Comparison of ENCODE assay signal across 8 cellular contexts in the genomic region with DNA sequence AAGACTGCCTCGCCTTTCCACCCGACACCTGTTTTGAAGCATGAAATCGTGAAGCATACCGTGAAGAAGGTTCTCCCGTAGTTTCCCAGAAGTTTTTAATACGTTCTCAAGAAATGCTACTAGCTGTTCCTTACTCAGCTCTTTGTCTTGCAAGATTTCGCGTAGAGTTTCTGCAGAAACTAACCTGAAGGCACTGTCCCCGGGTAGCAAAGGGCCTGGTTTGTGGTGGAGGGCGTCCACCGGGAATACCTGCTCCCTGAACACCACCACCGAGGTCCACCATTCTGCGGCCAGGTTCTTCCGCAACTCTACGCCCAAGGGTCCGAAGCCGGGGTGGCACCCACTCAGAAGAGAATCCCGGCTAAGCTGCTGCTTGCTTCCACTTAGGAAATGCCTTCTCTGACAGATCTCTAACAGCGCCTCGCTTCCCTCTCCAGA. TPM values are rescaled to one million over a fixed set of nuclear protein-coding genes. Genes with fewer than 3 reads are reported as not detected.
DNase-seq lines count a peak whose midpoint lies in the region; ATAC-seq lines count a peak whose summit lies in the region.

No MANE protein-coding gene starts in this region.

- no peaks in the 10 kb centered on the region for H3K9me3 ChIP-seq in skeletal muscle satellite cell (replicated peaks; ENCODE audit: low read length)

- H3K4me1 ChIP-seq in skeletal muscle satellite cell (ENCODE audit: control insufficient read depth, insufficient read depth, low read length), result peaks cover 48% of the 10 kb centered on the region

- peak overlapping the region; percentile 85 for H3K4me3 ChIP-seq in skeletal muscle satellite cell (ENCODE audit: low read length)

- H3K36me3 ChIP-seq in skeletal muscle satellite cell (ENCODE audit: insufficient read depth, low read length), result peaks cover 52% of the 10 kb centered on the region

- peak overlapping the region; percentile 80 for H3K9ac ChIP-seq in skeletal muscle satellite cell (ENCODE audit: low read depth, low read length)

- H3K27me3 ChIP-seq in skeletal muscle satellite cell (ENCODE audit: control insufficient read depth, insufficient read depth, low read length), result no peaks in the 10 kb centered on the region

- peak overlapping the region; percentile 91 for H3K4me2 ChIP-seq in skeletal muscle satellite cell (ENCODE audit: low read length)

- no peak for ATAC-seq in activated CD4-positive, CD25-positive, alpha-beta regulatory T cell treated with anti-CD3 and anti-CD28 coated beads, Interleukin-2, amount 50 U/mL, for 24 hours

- DNase-seq in SIG-M5 treated with dmso at 0.1 percent for 504 hours (lab: John Stamatoyannopoulos, UW; ENCODE audit: unreplicated experiment) (peak; percentile 87), SIG-M5 (lab: John Stamatoyannopoulos, UW) (no peak), SW480 (ENCODE audit: low spot score) (peak; percentile 54), globus pallidus (ENCODE audit: low spot score) (peak; percentile 15), kidney glomerular epithelial cell (lab: John Stamatoyannopoulos, UW) (no peak), ureter (ENCODE audit: low spot score) (no peak)

RNA-seq across cellular contexts. Expression of gene POLG2, which starts 0.5 kb away (rescaled TPM):
- 4.8 and 5.9 TPM in 2 replicates for total RNA-seq in skeletal muscle satellite cell (2012; rRNA removed)
- 27.6 TPM for total RNA-seq in ureter

RNA-seq across cellular contexts. Expression of gene DDX5, which starts 9.7 kb away (rescaled TPM):
- total RNA-seq in skeletal muscle satellite cell (2012; rRNA removed), result 240 and 255 TPM in 2 replicates
- 1,008 TPM for total RNA-seq in ureter

RNA-seq across cellular contexts. Expression of gene CEP95, which starts 10.4 kb away (rescaled TPM):
- total RNA-seq in skeletal muscle satellite cell (2012; rRNA removed), result 12.9 and 17.5 TPM in 2 replicates
- 71.6 TPM for total RNA-seq in ureter

RNA-seq across cellular contexts. Expression of gene MILR1, which starts 47.5 kb away (rescaled TPM):
- total RNA-seq in skeletal muscle satellite cell (2012; rRNA removed), result 26.2 and 28.6 TPM in 2 replicates
- total RNA-seq in ureter, result 11.0 TPM

Comparison
In these comparisons a context has a peak if more than half of its experiments do, and no peak if none do; other contexts are left out.
1. DNase-seq: peak in SIG-M5 treated with dmso at 0.1 percent for 504 hours (single experiment), SW480 (single experiment) and globus pallidus (single experiment); none in SIG-M5 (single experiment), kidney glomerular epithelial cell (single experiment) and ureter (single experiment).